In genomic region chr7:152842431-152842830, GRCh38 we compare ENCODE assay signal across 8 cellular contexts.
A peak's percentile ranks its signal among the peaks of the same experiment; 100 is the strongest.
DNase-seq lines count a peak whose midpoint lies in the region; ATAC-seq, FAIRE-seq and TF ChIP-seq lines count a peak whose summit lies in the region.
"Not testable (repeated sequence)": the region's sequence is repeated elsewhere in the genome, so short reads cannot be mapped to it uniquely, and the experiment has no call there.

No MANE protein-coding gene starts in this region.

- H3K27ac Mint-ChIP-seq in endodermal cell, nephron progenitor cell, progenitor cell of endocrine pancreas, type B pancreatic cell: not testable (repeated sequence)

- H3K4me3 ChIP-seq in HCT116 (replicated peaks in 1 of 2; ENCODE audit: low read depth in 1 of 2, low read length in 2 of 2); SK-N-SH (ENCODE audit: low read depth in 2 of 2, low read length in 1 of 2); K562; endodermal cell (ENCODE audit: low read length): not testable (repeated sequence)

- H4K20me1 ChIP-seq in HCT116 (ENCODE audit: insufficient read depth); SK-N-SH (ENCODE audit: insufficient read depth); K562 (replicated peaks; ENCODE audit: control insufficient read depth, insufficient read depth, low read length): not testable (repeated sequence)

- H3K9me3 ChIP-seq in HCT116 (ENCODE audit: control insufficient read depth in 1 of 2, insufficient read depth in 1 of 2, low read depth in 1 of 2, low read length in 2 of 2); SK-N-SH; K562 (replicated peaks; ENCODE audit: control insufficient read depth, insufficient read depth, low read depth, low read length); endodermal cell (ENCODE audit: control insufficient read depth, low read length): not testable (repeated sequence)

- H3K79me2 ChIP-seq in HCT116 (ENCODE audit: insufficient read depth, low read length); SK-N-SH (ENCODE audit: insufficient read depth); K562 (ENCODE audit: control insufficient read depth, insufficient read depth, low read length): not testable (repeated sequence)

- not testable (repeated sequence) for H3K9me3 Mint-ChIP-seq in endodermal cell; nephron progenitor cell; progenitor cell of endocrine pancreas (ENCODE audit: low read depth); type B pancreatic cell

- H3K9me2 ChIP-seq in HCT116 (ENCODE audit: insufficient read depth); SK-N-SH: not testable (repeated sequence)

- not testable (repeated sequence) for TF ChIP-seq EP300 in SK-N-SH (IDR thresholded peaks at IDR 0.05; ENCODE audit: borderline replicate concordance in 1 of 2, low read depth in 1 of 2, low read length in 1 of 2); K562 (IDR thresholded peaks at IDR 0.05; ENCODE audit: low read length)

- POLR2A ChIA-PET in HCT116 (lab: Charles Lee); SK-N-SH (lab: Yijun Ruan, JAX); K562 (lab: Yijun Ruan, JAX): not testable (repeated sequence)

- DNase-seq in HCT116 (ENCODE audit: low read depth, low spot score); endodermal cell; nephron progenitor cell; progenitor cell of endocrine pancreas (ENCODE audit: low spot score, unreplicated experiment); type B pancreatic cell (ENCODE audit: extremely low spot score, unreplicated experiment): not testable (repeated sequence)
- DNase-seq in SK-N-SH (peak; percentile 3), K562 (ENCODE audit: extremely low read depth in 1 of 4, low spot score in 3 of 4) (peak in 1 of 4 experiments; percentile 16)

- not testable (repeated sequence) for H3K4me2 ChIP-seq in HCT116 (ENCODE audit: low read length); SK-N-SH; K562 (ENCODE audit: insufficient read depth, low read length)

- TF ChIP-seq CTCF in 22Rv1 (IDR thresholded peaks at IDR 0.05), result peak; percentile 6; the same call in 1 of the 2 replicates
- TF ChIP-seq CTCF in HCT116 (IDR thresholded peaks at IDR 0.05 in 2 of 3, conservative IDR thresholded peaks at IDR 0.05 in 1 of 3; ENCODE audit: borderline replicate concordance in 1 of 3, insufficient read depth in 1 of 3, low read depth in 2 of 3, low read length in 2 of 3), result 0 out of 6 replicates have a peak, but pooled peaks of 1 of the 3 experiments have one; percentile 3
- not testable (repeated sequence) for TF ChIP-seq CTCF in SK-N-SH (IDR thresholded peaks at IDR 0.05)
- TF ChIP-seq CTCF in K562 (IDR thresholded peaks at IDR 0.05 in 2 of 3, conservative IDR thresholded peaks at IDR 0.05 in 1 of 3; ENCODE audit: insufficient read depth in 2 of 3, low read depth in 1 of 3, low read length in 3 of 3), result 0 out of 6 replicates have a peak, but pooled peaks of 1 of the 3 experiments have one; percentile 5
- peak; percentile 42 for TF ChIP-seq CTCF in endodermal cell (conservative IDR thresholded peaks at IDR 0.05)
- TF ChIP-seq CTCF in nephron progenitor cell (IDR thresholded peaks at IDR 0.05), result peak; percentile 15
- TF ChIP-seq CTCF in progenitor cell of endocrine pancreas (IDR thresholded peaks at IDR 0.05; ENCODE audit: unreplicated experiment), result peak; percentile 35
- peak; percentile 54 for TF ChIP-seq CTCF in type B pancreatic cell (conservative IDR thresholded peaks at IDR 0.05)

- H3K27me3 ChIP-seq in HCT116 (ENCODE audit: insufficient read depth, low read length); SK-N-SH (ENCODE audit: insufficient read depth); K562 (ENCODE audit: control insufficient read depth in 2 of 2, insufficient read depth in 2 of 2, low read length in 2 of 2); endodermal cell (ENCODE audit: control insufficient read depth, insufficient read depth, low read length, poor library complexity, severe bottlenecking): not testable (repeated sequence)

- H3K9ac ChIP-seq in HCT116 (ENCODE audit: low read length); SK-N-SH; K562 (ENCODE audit: insufficient read depth in 1 of 2, low read depth in 2 of 2, low read length in 2 of 2); endodermal cell (ENCODE audit: extremely low read depth, low read length, poor library complexity, severe bottlenecking): not testable (repeated sequence)

- not testable (repeated sequence) for TF ChIP-seq POLR2A in HCT116 (IDR thresholded peaks at IDR 0.05; ENCODE audit: borderline replicate concordance, extremely low read depth, insufficient read depth, insufficient read length); K562 (conservative IDR thresholded peaks at IDR 0.05)

- peak; percentile 49; the same call in 1 of the 2 replicates for ATAC-seq in HCT116
- peak; percentile 61 for ATAC-seq in K562

- H3K36me3 ChIP-seq in HCT116 (ENCODE audit: control insufficient read depth in 1 of 2, insufficient read depth in 2 of 2, low read length in 2 of 2); SK-N-SH (replicated peaks in 1 of 2; ENCODE audit: control insufficient read depth in 1 of 2, insufficient read depth in 2 of 2, low read length in 1 of 2); K562 (ENCODE audit: control insufficient read depth, insufficient read depth, low read length); endodermal cell (ENCODE audit: control insufficient read depth, insufficient read depth, low read length): not testable (repeated sequence)

- TF ChIP-seq RAD21 in HCT116 (IDR thresholded peaks at IDR 0.05; ENCODE audit: low read depth); SK-N-SH (IDR thresholded peaks at IDR 0.05; ENCODE audit: low read length); K562 (CRISPR knock-in tag; conservative IDR thresholded peaks at IDR 0.05 in 1 of 2, IDR thresholded peaks at IDR 0.05 in 1 of 2): not testable (repeated sequence)

- H2AFZ ChIP-seq in HCT116 (ENCODE audit: low read depth, low read length, poor library complexity, severe bottlenecking); SK-N-SH (ENCODE audit: low read depth); K562 (ENCODE audit: low read depth, low read length): not testable (repeated sequence)

- not testable (repeated sequence) for H3K4me3 Mint-ChIP-seq in endodermal cell; nephron progenitor cell; progenitor cell of endocrine pancreas (ENCODE audit: low read depth); type B pancreatic cell

- not testable (repeated sequence) for FAIRE-seq in K562 (lab: Jason Lieb, UNC)

- RAD21 ChIA-PET in HCT116 (lab: Charles Lee; ENCODE audit: low non-redundant PET in 1 of 2, low total read pairs in 2 of 2, uncharacterized antibody in 2 of 2, unreplicated experiment in 2 of 2), result not testable (repeated sequence)

- in situ Hi-C loops in K562 (cut with MboI), result not testable (repeated sequence)

- 94% methylated on average over 10 of the region's 10 CpGs for WGBS in SK-N-SH (ENCODE audit: low lambda C conversion rate)
- 93% methylated on average over 10 of the region's 10 CpGs for WGBS in K562 (ENCODE audit: insufficient coverage, low coverage, missing lambda C conversion rate)
- WGBS in endodermal cell (ENCODE audit: insufficient coverage in 1 of 2, insufficient read length in 1 of 2), 2 experiments, result 92 to 93% methylated on average over 8 to 10 of the region's 10 CpGs

- not testable (repeated sequence) for H3K9me1 ChIP-seq in K562 (ENCODE audit: control insufficient read depth, insufficient read depth, low read length)

- CTCF ChIA-PET in HCT116 (lab: Charles Lee); SK-N-SH (lab: Yijun Ruan, JAX); K562 (lab: Yijun Ruan, JAX; ENCODE audit: low intra/inter-chr PET ratio): not testable (repeated sequence)

- H3K4me1 Mint-ChIP-seq in endodermal cell; progenitor cell of endocrine pancreas (ENCODE audit: low read depth); type B pancreatic cell (ENCODE audit: unreplicated experiment): not testable (repeated sequence)
- peaks cover 13% of the 10 kb centered on the region for H3K4me1 Mint-ChIP-seq in nephron progenitor cell

- not testable (repeated sequence) for H3K27me3 Mint-ChIP-seq in endodermal cell (ENCODE audit: insufficient read depth); nephron progenitor cell (ENCODE audit: low read depth, poor library complexity); progenitor cell of endocrine pancreas; type B pancreatic cell

- not testable (repeated sequence) for H3K4me1 ChIP-seq in HCT116 (ENCODE audit: control insufficient read depth in 1 of 2, insufficient read depth in 2 of 2, low read length in 2 of 2); K562 (replicated peaks in 1 of 2; ENCODE audit: control insufficient read depth in 2 of 2, insufficient read depth in 2 of 2, low read length in 2 of 2); endodermal cell (ENCODE audit: control insufficient read depth, insufficient read depth, low read length)
- peaks cover 0 to 11% of the 10 kb centered on the region in 2 experiments; a peak in 1 of 4 replicates for H3K4me1 ChIP-seq in SK-N-SH (ENCODE audit: control insufficient read depth in 1 of 2, insufficient read depth in 2 of 2, low read depth in 1 of 2, low read length in 1 of 2)

- not testable (repeated sequence) for H3K27ac ChIP-seq in 22Rv1; HCT116 (ENCODE audit: low read depth, low read length); SK-N-SH (ENCODE audit: low read depth in 2 of 2, low read length in 1 of 2); K562 (ENCODE audit: extremely low read depth, low read depth, low read length); endodermal cell (ENCODE audit: low read depth, low read length)

- intact Hi-C loops in HCT116 (cut with micrococcal nuclease); K562 (cut with micrococcal nuclease): not testable (repeated sequence)

- not testable (repeated sequence) for BruUV-seq in HCT116 (replicated peaks; lab: Mats Ljungman, UMichigan); K562 (replicated peaks; lab: Mats Ljungman, UMichigan)

- H3F3A ChIP-seq in SK-N-SH (replicated peaks; ENCODE audit: insufficient read depth), result not testable (repeated sequence)

- not testable (repeated sequence) for H3K36me3 Mint-ChIP-seq in endodermal cell (ENCODE audit: low read depth); nephron progenitor cell (ENCODE audit: low read depth); progenitor cell of endocrine pancreas (ENCODE audit: insufficient read depth); type B pancreatic cell
